13 cellular contexts compared by ENCODE assay signal in genomic region chr17:72558971-72559476, GRCh38.
DNase-seq lines count a peak whose midpoint lies in the region; ATAC-seq and TF ChIP-seq lines count a peak whose summit lies in the region.
"Had no signal": no experiment of that assay in that cellular context is flagged by ENCODE, and none has a peak within 500 bp of the region (broad histone marks: within the 10 kb centered on the region; RNA-seq: fewer than 3 reads in every experiment).

No MANE protein-coding gene starts in this region.

- TF ChIP-seq CTCF in Panc1 (IDR thresholded peaks at IDR 0.05) (no peak), lower lobe of right lung (IDR thresholded peaks at IDR 0.05) (no peak)

- ATAC-seq in Panc1 (no peak), lower lobe of right lung (no peak), GM19463 (IDR thresholded peaks at IDR 0.05; ENCODE audit: unreplicated experiment) (no peak), Right ventricle myocardium inferior (no peak)

- CTCF ChIA-PET in Panc1 (lab: Charles Lee) = interaction anchor here (0.6 to 2.4 kb wide), 6 partner anchors 22 to 169 kb away, joined by 3 to 23 read pairs (median 10); no protein-coding TSS in a partner anchor

- intact Hi-C loops in Panc1 (cut with micrococcal nuclease; ENCODE audit: unreplicated experiment) = loop anchor here (5.0 kb wide), 1 partner anchor 628 kb away; no protein-coding TSS in a partner anchor
- intact Hi-C loops in lower lobe of right lung (cut with DNase I) = no loop called here
- intact Hi-C loops in Right ventricle myocardium inferior (cut with DNase I) = loop anchor here (5.0 to 10.0 kb wide), 2 partner anchors 168 to 596 kb away; no protein-coding TSS in a partner anchor

- no peaks in the 10 kb centered on the region for H3K36me3 ChIP-seq in BLaER1
- H3K36me3 ChIP-seq in Panc1 (ENCODE audit: control insufficient read depth, insufficient read depth, low read length) = no peaks in the 10 kb centered on the region
- no peaks in the 10 kb centered on the region for H3K36me3 ChIP-seq in lower lobe of right lung

- no TSS peak for BruUV-seq in Panc1 (replicated peaks; lab: Mats Ljungman, UMichigan)

- in situ Hi-C loops in Panc1 (cut with HindIII; ENCODE audit: low pct_unique_long_range_greater_than_20kb, low sequenced_read_pairs) = no loop called here

- no peak for DNase-seq in Panc1 (ENCODE audit: low read depth, low spot score)
- peak; percentile 17 for DNase-seq in lower lobe of right lung
- DNase-seq in mesenteric fat pad (ENCODE audit: low spot score) = no peak
- DNase-seq in Right ventricle myocardium inferior (ENCODE audit: missing footprints) = no peak
- DNase-seq in activated naive CD4-positive, alpha-beta T cell treated with Interleukin-2 at 50 U/mL for 16 hours = no peak
- DNase-seq: Caco-2; CD4-positive, alpha-beta T cell; DMS79 treated with DMSO at 0.1 percent for 48 hours; GF-D8; H9 had no signal

- H3K4me2 ChIP-seq in BLaER1 = peak overlapping the region; percentile 62

- H3K4me1 ChIP-seq in BLaER1 = peaks cover 19% of the 10 kb centered on the region
- peaks cover 81% of the 10 kb centered on the region for H3K4me1 ChIP-seq in Panc1 (ENCODE audit: control insufficient read depth, insufficient read depth, low read length)
- peaks cover 7% of the 10 kb centered on the region for H3K4me1 ChIP-seq in lower lobe of right lung
- H3K4me1 ChIP-seq: Caco-2 had no signal

- H4K20me1 ChIP-seq in BLaER1 = no peaks in the 10 kb centered on the region

- H3K4me3 ChIP-seq in BLaER1 = no peak overlapping the region
- no peak overlapping the region for H3K4me3 ChIP-seq in Panc1 (ENCODE audit: low read depth in 2 of 2, low read length in 2 of 2)
- no peak overlapping the region for H3K4me3 ChIP-seq in lower lobe of right lung

- H3K9me3 ChIP-seq in BLaER1 = no peaks in the 10 kb centered on the region
- no peaks in the 10 kb centered on the region for H3K9me3 ChIP-seq in Panc1 (ENCODE audit: control insufficient read depth, insufficient read depth, low read depth, low read length)
- H3K9me3 ChIP-seq in lower lobe of right lung = no peaks in the 10 kb centered on the region
- H3K9me3 ChIP-seq: Caco-2 had no signal

- H3K27me3 ChIP-seq in BLaER1 (no peaks in the 10 kb centered on the region), Panc1 (ENCODE audit: control insufficient read depth, insufficient read depth, low read length) (no peaks in the 10 kb centered on the region), lower lobe of right lung (ENCODE audit: low read depth) (no peaks in the 10 kb centered on the region)

- H3K27ac ChIP-seq in BLaER1 (0 out of 2 replicates have a peak overlapping the region, but pooled peaks have one; percentile 22), Panc1 (ENCODE audit: low read length) (peak overlapping the region; percentile 65), lower lobe of right lung (no peak overlapping the region)
- H3K27ac ChIP-seq: C4-2B had no signal

- peak overlapping the region; percentile 12; the same call in 1 of the 2 replicates for H3K9ac ChIP-seq in BLaER1

- POLR2A ChIA-PET in Panc1 (lab: Charles Lee) = no interaction called here
